ENCODE assay signal across 1 cellular context in the genomic region with DNA sequence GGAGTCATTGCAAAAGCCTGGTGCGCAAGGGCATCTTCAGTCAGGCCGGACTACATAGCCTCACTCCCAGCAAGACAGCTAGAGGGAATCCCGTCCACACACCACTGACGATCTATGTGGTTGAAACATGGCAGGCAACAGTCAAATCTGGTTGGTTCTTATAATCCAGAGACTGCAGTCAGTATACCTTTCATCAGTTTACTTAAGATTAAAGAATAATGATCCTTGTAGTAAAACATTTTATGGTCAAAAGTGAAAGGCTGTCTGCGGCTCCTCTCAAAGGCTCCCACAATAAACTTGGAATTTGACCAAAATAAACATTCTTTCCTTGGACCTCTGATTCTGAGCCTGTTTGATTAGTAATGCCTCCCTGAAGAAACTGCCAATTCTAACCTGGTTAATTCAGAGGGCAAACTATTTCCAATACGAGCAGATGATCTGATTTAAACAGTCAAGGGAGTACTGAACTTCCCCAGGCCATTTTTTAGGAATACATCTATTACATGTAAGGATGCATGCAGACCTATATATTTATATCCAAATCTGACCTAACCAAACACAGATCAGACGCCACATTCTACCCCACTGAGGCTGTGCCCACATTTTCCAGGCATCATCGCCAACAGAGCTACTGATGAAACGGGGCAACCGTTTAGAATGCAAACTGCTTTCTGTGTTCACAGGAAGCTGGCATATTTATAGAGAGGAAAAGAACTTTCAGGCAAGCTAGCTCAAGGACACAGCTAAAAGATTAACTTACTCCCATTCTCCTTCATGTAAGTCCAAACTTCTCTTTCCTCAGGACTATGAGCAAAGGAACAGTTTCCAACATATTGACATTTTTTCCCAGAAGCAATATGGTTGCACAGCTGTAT.
TF ChIP-seq lines count a peak whose summit lies in the region.

No MANE protein-coding gene starts in this region.

TF ChIP-seq in HepG2, 621 proteins besides CTCF, POLR2A, EP300 and RAD21 (continued from another document and continues in another):
- TF ChIP-seq, protein P1, sequence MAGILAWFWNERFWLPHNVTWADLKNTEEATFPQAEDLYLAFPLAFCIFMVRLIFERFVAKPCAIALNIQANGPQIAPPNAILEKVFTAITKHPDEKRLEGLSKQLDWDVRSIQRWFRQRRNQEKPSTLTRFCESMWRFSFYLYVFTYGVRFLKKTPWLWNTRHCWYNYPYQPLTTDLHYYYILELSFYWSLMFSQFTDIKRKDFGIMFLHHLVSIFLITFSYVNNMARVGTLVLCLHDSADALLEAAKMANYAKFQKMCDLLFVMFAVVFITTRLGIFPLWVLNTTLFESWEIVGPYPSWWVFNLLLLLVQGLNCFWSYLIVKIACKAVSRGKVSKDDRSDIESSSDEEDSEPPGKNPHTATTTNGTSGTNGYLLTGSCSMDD (CRISPR knock-in tag; IDR thresholded peaks at IDR 0.05): no peak
- TF ChIP-seq, protein P2, sequence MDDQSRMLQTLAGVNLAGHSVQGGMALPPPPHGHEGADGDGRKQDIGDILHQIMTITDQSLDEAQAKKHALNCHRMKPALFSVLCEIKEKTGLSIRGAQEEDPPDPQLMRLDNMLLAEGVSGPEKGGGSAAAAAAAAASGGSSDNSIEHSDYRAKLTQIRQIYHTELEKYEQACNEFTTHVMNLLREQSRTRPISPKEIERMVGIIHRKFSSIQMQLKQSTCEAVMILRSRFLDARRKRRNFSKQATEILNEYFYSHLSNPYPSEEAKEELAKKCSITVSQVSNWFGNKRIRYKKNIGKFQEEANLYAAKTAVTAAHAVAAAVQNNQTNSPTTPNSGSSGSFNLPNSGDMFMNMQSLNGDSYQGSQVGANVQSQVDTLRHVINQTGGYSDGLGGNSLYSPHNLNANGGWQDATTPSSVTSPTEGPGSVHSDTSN (CRISPR knock-in tag; IDR thresholded peaks at IDR 0.05; ENCODE audit: borderline replicate concordance): no peak
- TF ChIP-seq, protein P3, sequence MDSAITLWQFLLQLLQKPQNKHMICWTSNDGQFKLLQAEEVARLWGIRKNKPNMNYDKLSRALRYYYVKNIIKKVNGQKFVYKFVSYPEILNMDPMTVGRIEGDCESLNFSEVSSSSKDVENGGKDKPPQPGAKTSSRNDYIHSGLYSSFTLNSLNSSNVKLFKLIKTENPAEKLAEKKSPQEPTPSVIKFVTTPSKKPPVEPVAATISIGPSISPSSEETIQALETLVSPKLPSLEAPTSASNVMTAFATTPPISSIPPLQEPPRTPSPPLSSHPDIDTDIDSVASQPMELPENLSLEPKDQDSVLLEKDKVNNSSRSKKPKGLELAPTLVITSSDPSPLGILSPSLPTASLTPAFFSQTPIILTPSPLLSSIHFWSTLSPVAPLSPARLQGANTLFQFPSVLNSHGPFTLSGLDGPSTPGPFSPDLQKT (CRISPR knock-in tag; IDR thresholded peaks at IDR 0.05; ENCODE audit: borderline replicate concordance): no peak
- TF ChIP-seq RORA (CRISPR knock-in tag; IDR thresholded peaks at IDR 0.05): peak; percentile 43; the same call in 1 of the 2 replicates
- no peak for TF ChIP-seq PTBP1 (IDR thresholded peaks at IDR 0.05; ENCODE audit: low read depth, low read length, poor library complexity, severe bottlenecking)
- no peak for TF ChIP-seq SRSF1 (optimal IDR thresholded peaks at IDR 0.05; ENCODE audit: low read depth, low read length)
- TF ChIP-seq, protein P4, sequence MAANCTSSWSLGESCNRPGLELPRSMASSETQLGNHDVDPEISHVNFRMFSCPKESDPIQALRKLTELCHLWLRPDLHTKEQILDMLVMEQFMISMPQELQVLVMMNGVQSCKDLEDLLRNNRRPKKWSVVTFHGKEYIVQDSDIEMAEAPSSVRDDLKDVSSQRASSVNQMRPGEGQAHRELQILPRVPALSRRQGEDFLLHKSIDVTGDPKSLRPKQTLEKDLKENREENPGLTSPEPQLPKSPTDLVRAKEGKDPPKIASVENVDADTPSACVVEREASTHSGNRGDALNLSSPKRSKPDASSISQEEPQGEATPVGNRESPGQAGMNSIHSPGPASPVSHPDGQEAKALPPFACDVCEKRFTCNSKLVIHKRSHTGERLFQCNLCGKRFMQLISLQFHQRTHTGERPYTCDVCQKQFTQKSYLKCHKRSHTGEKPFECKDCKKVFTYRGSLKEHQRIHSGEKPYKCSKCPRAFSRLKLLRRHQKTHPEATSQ (CRISPR knock-in tag; IDR thresholded peaks at IDR 0.05; ENCODE audit: borderline replicate concordance): no peak
- no peak for TF ChIP-seq ZNF557 (CRISPR knock-in tag; IDR thresholded peaks at IDR 0.05)
- no peak for TF ChIP-seq PRPF4 (IDR thresholded peaks at IDR 0.05; ENCODE audit: low read depth, low read length, poor library complexity, severe bottlenecking)
- TF ChIP-seq SMAD9 (CRISPR knock-in tag; IDR thresholded peaks at IDR 0.05): no peak
- TF ChIP-seq THAP11 (CRISPR knock-in tag; IDR thresholded peaks at IDR 0.05): peak; percentile 53
- TF ChIP-seq NONO (IDR thresholded peaks at IDR 0.05): no peak
- TF ChIP-seq NONO (CRISPR knock-in tag; conservative IDR thresholded peaks at IDR 0.05): 0 out of 2 replicates have a peak, but pooled peaks have one; percentile 23
- 0 out of 2 replicates have a peak, but pooled peaks have one; percentile 13 for TF ChIP-seq HMG20B (CRISPR knock-in tag; conservative IDR thresholded peaks at IDR 0.05)
- peak; percentile 76; the same call in 1 of the 2 replicates for TF ChIP-seq ETV5 (CRISPR knock-in tag; IDR thresholded peaks at IDR 0.05; ENCODE audit: borderline replicate concordance)
- no peak for TF ChIP-seq ZBTB7B (CRISPR knock-in tag; IDR thresholded peaks at IDR 0.05)
- no peak for TF ChIP-seq ZNF274 (CRISPR knock-in tag; IDR thresholded peaks at IDR 0.05)
- no peak for TF ChIP-seq RARA (CRISPR knock-in tag; IDR thresholded peaks at IDR 0.05)
- peak; percentile 60; the same call in 1 of the 2 replicates for TF ChIP-seq PITX1 (CRISPR knock-in tag; IDR thresholded peaks at IDR 0.05)
- TF ChIP-seq FOXP1 (IDR thresholded peaks at IDR 0.05): no peak
- TF ChIP-seq FOXP1 (CRISPR knock-in tag; IDR thresholded peaks at IDR 0.05): no peak; the same call in 1 of the 2 replicates
- no peak for TF ChIP-seq PCBP1 (IDR thresholded peaks at IDR 0.05; ENCODE audit: borderline replicate concordance, low read depth, low read length)
- no peak for TF ChIP-seq NFE2L1 (CRISPR knock-in tag; IDR thresholded peaks at IDR 0.05; ENCODE audit: borderline replicate concordance)
- TF ChIP-seq ZNF34 (CRISPR knock-in tag; IDR thresholded peaks at IDR 0.05; ENCODE audit: borderline replicate concordance): no peak
- TF ChIP-seq JUND (CRISPR knock-in tag; IDR thresholded peaks at IDR 0.05): no peak
- peak; percentile 91 for TF ChIP-seq ZNF121 (CRISPR knock-in tag; IDR thresholded peaks at IDR 0.05)
- TF ChIP-seq SSRP1 (CRISPR knock-in tag; IDR thresholded peaks at IDR 0.05): peak; percentile 59; the same call in 1 of the 2 replicates
- TF ChIP-seq, protein P5, sequence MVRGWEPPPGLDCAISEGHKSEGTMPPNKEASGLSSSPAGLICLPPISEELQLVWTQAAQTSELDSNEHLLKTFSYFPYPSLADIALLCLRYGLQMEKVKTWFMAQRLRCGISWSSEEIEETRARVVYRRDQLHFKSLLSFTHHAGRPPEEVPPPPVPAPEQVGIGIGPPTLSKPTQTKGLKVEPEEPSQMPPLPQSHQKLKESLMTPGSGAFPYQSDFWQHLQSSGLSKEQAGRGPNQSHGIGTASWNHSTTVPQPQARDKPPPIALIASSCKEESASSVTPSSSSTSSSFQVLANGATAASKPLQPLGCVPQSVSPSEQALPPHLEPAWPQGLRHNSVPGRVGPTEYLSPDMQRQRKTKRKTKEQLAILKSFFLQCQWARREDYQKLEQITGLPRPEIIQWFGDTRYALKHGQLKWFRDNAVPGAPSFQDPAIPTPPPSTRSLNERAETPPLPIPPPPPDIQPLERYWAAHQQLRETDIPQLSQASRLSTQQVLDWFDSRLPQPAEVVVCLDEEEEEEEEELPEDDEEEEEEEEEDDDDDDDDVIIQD (CRISPR knock-in tag; IDR thresholded peaks at IDR 0.05; ENCODE audit: low read depth): 0 out of 2 replicates have a peak, but pooled peaks have one; percentile 40
- 0 out of 2 replicates have a peak, but pooled peaks have one; percentile 23 for TF ChIP-seq ZKSCAN8 (CRISPR knock-in tag; IDR thresholded peaks at IDR 0.05; ENCODE audit: borderline replicate concordance)
- no peak for TF ChIP-seq ZNF292 (CRISPR knock-in tag; IDR thresholded peaks at IDR 0.05; ENCODE audit: borderline replicate concordance, low read depth)
- TF ChIP-seq CBX2 (IDR thresholded peaks at IDR 0.05; ENCODE audit: low read depth, low read length): no peak
- TF ChIP-seq CBX2 (CRISPR knock-in tag; IDR thresholded peaks at IDR 0.05; ENCODE audit: low read depth): no peak
- TF ChIP-seq, protein P6, sequence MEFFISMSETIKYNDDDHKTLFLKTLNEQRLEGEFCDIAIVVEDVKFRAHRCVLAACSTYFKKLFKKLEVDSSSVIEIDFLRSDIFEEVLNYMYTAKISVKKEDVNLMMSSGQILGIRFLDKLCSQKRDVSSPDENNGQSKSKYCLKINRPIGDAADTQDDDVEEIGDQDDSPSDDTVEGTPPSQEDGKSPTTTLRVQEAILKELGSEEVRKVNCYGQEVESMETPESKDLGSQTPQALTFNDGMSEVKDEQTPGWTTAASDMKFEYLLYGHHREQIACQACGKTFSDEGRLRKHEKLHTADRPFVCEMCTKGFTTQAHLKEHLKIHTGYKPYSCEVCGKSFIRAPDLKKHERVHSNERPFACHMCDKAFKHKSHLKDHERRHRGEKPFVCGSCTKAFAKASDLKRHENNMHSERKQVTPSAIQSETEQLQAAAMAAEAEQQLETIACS (CRISPR knock-in tag; IDR thresholded peaks at IDR 0.05): no peak
- no peak for TF ChIP-seq HNRNPK (IDR thresholded peaks at IDR 0.05; ENCODE audit: low read depth, low read length, poor library complexity, severe bottlenecking)
- no peak for TF ChIP-seq ZNF550 (CRISPR knock-in tag; IDR thresholded peaks at IDR 0.05; ENCODE audit: borderline replicate concordance)
- peak; percentile 52; the same call in 1 of the 2 replicates for TF ChIP-seq ZNF510 (CRISPR knock-in tag; IDR thresholded peaks at IDR 0.05; ENCODE audit: low read depth)
- no peak for TF ChIP-seq ZNF768 (CRISPR knock-in tag; IDR thresholded peaks at IDR 0.05)
- TF ChIP-seq DMAP1 (CRISPR knock-in tag; IDR thresholded peaks at IDR 0.05): peak; percentile 40; the same call in 1 of the 2 replicates
- no peak for TF ChIP-seq PHF20 (CRISPR knock-in tag; IDR thresholded peaks at IDR 0.05)
- TF ChIP-seq SMC3 (IDR thresholded peaks at IDR 0.05; ENCODE audit: low read length): 0 out of 2 replicates have a peak, but pooled peaks have one; percentile 2
- TF ChIP-seq CBFB (CRISPR knock-in tag; IDR thresholded peaks at IDR 0.05): no peak
- TF ChIP-seq ZNF703 (CRISPR knock-in tag; IDR thresholded peaks at IDR 0.05; ENCODE audit: borderline replicate concordance): no peak
- TF ChIP-seq HIVEP1 (CRISPR knock-in tag; IDR thresholded peaks at IDR 0.05): no peak
- no peak for TF ChIP-seq HNF4G (IDR thresholded peaks at IDR 0.05; ENCODE audit: borderline replicate concordance, low read depth, low read length)
- TF ChIP-seq HNF4G (CRISPR knock-in tag; IDR thresholded peaks at IDR 0.05; ENCODE audit: borderline replicate concordance, low read depth): no peak
- no peak for TF ChIP-seq ZNF558 (CRISPR knock-in tag; IDR thresholded peaks at IDR 0.05; ENCODE audit: borderline replicate concordance)
- TF ChIP-seq, protein P7, sequence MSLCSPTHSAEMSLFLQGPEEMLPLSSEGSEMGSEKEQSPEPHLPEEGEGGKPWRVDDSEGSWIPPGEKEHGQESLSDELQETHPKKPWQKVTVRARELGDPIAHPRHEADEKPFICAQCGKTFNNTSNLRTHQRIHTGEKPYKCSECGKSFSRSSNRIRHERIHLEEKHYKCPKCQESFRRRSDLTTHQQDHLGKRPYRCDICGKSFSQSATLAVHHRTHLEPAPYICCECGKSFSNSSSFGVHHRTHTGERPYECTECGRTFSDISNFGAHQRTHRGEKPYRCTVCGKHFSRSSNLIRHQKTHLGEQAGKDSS (CRISPR knock-in tag; IDR thresholded peaks at IDR 0.05; ENCODE audit: borderline replicate concordance, low read depth): no peak
- TF ChIP-seq, protein P8, sequence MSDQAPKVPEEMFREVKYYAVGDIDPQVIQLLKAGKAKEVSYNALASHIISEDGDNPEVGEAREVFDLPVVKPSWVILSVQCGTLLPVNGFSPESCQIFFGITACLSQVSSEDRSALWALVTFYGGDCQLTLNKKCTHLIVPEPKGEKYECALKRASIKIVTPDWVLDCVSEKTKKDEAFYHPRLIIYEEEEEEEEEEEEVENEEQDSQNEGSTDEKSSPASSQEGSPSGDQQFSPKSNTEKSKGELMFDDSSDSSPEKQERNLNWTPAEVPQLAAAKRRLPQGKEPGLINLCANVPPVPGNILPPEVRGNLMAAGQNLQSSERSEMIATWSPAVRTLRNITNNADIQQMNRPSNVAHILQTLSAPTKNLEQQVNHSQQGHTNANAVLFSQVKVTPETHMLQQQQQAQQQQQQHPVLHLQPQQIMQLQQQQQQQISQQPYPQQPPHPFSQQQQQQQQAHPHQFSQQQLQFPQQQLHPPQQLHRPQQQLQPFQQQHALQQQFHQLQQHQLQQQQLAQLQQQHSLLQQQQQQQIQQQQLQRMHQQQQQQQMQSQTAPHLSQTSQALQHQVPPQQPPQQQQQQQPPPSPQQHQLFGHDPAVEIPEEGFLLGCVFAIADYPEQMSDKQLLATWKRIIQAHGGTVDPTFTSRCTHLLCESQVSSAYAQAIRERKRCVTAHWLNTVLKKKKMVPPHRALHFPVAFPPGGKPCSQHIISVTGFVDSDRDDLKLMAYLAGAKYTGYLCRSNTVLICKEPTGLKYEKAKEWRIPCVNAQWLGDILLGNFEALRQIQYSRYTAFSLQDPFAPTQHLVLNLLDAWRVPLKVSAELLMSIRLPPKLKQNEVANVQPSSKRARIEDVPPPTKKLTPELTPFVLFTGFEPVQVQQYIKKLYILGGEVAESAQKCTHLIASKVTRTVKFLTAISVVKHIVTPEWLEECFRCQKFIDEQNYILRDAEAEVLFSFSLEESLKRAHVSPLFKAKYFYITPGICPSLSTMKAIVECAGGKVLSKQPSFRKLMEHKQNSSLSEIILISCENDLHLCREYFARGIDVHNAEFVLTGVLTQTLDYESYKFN (CRISPR knock-in tag; conservative IDR thresholded peaks at IDR 0.05): peak; percentile 91
- TF ChIP-seq EZH2 (conservative IDR thresholded peaks at IDR 0.05; ENCODE audit: low read depth, low read length): no peak
- TF ChIP-seq, protein P9, sequence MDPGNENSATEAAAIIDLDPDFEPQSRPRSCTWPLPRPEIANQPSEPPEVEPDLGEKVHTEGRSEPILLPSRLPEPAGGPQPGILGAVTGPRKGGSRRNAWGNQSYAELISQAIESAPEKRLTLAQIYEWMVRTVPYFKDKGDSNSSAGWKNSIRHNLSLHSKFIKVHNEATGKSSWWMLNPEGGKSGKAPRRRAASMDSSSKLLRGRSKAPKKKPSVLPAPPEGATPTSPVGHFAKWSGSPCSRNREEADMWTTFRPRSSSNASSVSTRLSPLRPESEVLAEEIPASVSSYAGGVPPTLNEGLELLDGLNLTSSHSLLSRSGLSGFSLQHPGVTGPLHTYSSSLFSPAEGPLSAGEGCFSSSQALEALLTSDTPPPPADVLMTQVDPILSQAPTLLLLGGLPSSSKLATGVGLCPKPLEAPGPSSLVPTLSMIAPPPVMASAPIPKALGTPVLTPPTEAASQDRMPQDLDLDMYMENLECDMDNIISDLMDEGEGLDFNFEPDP (CRISPR knock-in tag; conservative IDR thresholded peaks at IDR 0.05): no peak
- TF ChIP-seq REL (CRISPR knock-in tag; conservative IDR thresholded peaks at IDR 0.05): no peak
- TF ChIP-seq ZNF136 (CRISPR knock-in tag; IDR thresholded peaks at IDR 0.05; ENCODE audit: low read depth): no peak
